In the genomic region with DNA sequence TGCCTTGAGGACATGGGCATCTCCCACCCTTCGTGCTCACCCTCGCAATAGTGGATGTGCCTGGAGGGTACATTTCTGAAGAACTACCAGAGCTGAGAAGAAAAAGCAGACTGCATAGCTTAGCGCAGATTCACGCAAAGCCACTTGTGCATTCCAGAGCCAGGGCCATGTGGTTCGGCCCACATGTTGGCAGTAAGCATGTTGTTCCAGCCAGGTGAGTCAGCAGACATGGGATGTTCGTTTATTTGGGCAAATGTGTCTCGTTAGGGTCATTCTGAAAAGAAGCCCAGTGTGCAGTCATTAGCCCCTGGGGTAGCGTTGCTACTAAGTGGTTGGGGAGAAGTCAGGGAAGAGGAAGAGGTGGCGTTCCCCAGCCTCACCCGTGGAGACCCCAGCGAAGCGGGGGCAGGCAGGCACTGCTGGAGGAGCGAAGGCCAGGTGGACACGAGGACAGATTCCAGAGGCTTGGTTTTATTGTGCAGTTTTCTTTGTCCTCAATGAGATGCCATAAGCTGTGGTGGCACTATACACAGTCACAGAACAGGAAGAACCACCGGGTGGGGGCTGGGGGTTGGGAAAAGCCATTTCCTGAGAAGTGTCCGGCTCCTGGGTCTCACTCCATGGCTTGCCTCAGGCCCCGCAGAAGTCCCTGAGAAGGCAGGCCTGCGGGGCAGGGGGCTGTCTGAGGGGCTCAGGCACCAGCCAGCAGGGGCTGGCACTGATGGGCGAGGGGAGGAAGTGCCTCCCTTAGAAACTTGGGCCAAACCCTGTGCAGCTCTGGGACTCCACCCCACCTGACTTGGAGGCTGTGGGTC, we compare ENCODE assay signal across 9 cellular contexts. TPM values are rescaled to one million over a fixed set of nuclear protein-coding genes. Genes with fewer than 3 reads are reported as not detected.
DNase-seq lines count a peak whose midpoint lies in the region; ATAC-seq and TF ChIP-seq lines count a peak whose summit lies in the region.
"Had no signal": no experiment of that assay in that cellular context is flagged by ENCODE, and none has a peak within 500 bp of the region (broad histone marks: within the 10 kb centered on the region; RNA-seq: fewer than 3 reads in every experiment).

No MANE protein-coding gene starts in this region.

- DNase-seq in HPDE6-E6E7 (ENCODE audit: extremely low spot score): peak; percentile 80
- DNase-seq in astrocyte of the spinal cord (ENCODE audit: low read depth, low spot score): peak; percentile 85
- DNase-seq in inferior parietal cortex (ENCODE audit: extremely low spot score): peak; percentile 38
- DNase-seq in vagina (ENCODE audit: extremely low spot score in 2 of 2): no peak
- no peak for DNase-seq in right cardiac atrium
- DNase-seq in SIG-M5 treated with dmso at 0.1 percent for 504 hours (lab: John Stamatoyannopoulos, UW; ENCODE audit: unreplicated experiment): no peak
- no peak for DNase-seq in NCI-H774 (lab: John Stamatoyannopoulos, UW)
- DNase-seq: activated CD8-positive, alpha-beta memory T cell treated with anti-CD3 and anti-CD28 coated beads, Interleukin-2, amount 50 U/mL, for 48 hours; stomach had no signal

- TF ChIP-seq POLR2A in vagina (IDR thresholded peaks at IDR 0.05): no peak

- H3K9me3 ChIP-seq in vagina (no peaks in the 10 kb centered on the region), right cardiac atrium (ENCODE audit: control insufficient read depth, low read length) (no peaks in the 10 kb centered on the region)
- H3K9me3 ChIP-seq: stomach had no signal

- intact Hi-C loops in vagina (cut with DNase I) (no loop called here), right cardiac atrium (cut with DNase I) (no loop called here)

- ATAC-seq in right cardiac atrium: no peak

- no peak for TF ChIP-seq CTCF in astrocyte of the spinal cord (IDR thresholded peaks at IDR 0.05; ENCODE audit: low read depth, low read length)
- no peak for TF ChIP-seq CTCF in vagina (IDR thresholded peaks at IDR 0.05)

- H3K36me3 ChIP-seq in vagina: no peaks in the 10 kb centered on the region

- WGBS in right cardiac atrium: 74% methylated on average over 19 of the region's 19 CpGs

- in situ Hi-C loops in astrocyte of the spinal cord (cut with HindIII; ENCODE audit: low sequenced_read_pairs): no loop called here

- H3K4me3 ChIP-seq in astrocyte of the spinal cord (ENCODE audit: low read depth, low read length) (no peak overlapping the region), vagina (no peak overlapping the region), right cardiac atrium (ENCODE audit: low read length) (no peak overlapping the region)
- H3K4me3 ChIP-seq: stomach had no signal

- H3K27ac ChIP-seq in vagina (peak overlapping the region; percentile 43), right cardiac atrium (ENCODE audit: low read length) (no peak overlapping the region)

- H3K4me1 ChIP-seq in vagina (peaks cover 45% of the 10 kb centered on the region), right cardiac atrium (ENCODE audit: control insufficient read depth, insufficient read depth, low read length) (no peaks in the 10 kb centered on the region)

- H3K27me3 ChIP-seq in vagina: no peaks in the 10 kb centered on the region
- no peaks in the 10 kb centered on the region for H3K27me3 ChIP-seq in right cardiac atrium (ENCODE audit: control insufficient read depth, insufficient read depth)

RNA-seq across cellular contexts. Expression of gene THY1, which starts 5.0 kb away (rescaled TPM):
- total RNA-seq in vagina: 48.9 TPM
- total RNA-seq in right cardiac atrium: 1 to 10 TPM in 3 of 4 donors, under 1 TPM in 1; 0.74 to 2.9 (median 1.8) TPM
- 4.3 TPM for polyA plus RNA-seq in right cardiac atrium

RNA-seq across cellular contexts. Expression of gene USP2, which starts 36.4 kb away (rescaled TPM):
- total RNA-seq in vagina: 2.5 TPM
- 10 to 100 TPM; 57.3 to 98.4 (median 95.7) TPM for total RNA-seq in right cardiac atrium
- polyA plus RNA-seq in right cardiac atrium: 57.1 TPM

Comparison
In these comparisons a context has a peak if more than half of its experiments do, and no peak if none do; other contexts are left out.
1. DNase-seq: peak in HPDE6-E6E7 (single experiment), astrocyte of the spinal cord (single experiment) and inferior parietal cortex (single experiment); none in vagina (0 of 2), right cardiac atrium (0 of 3), SIG-M5 treated with dmso at 0.1 percent for 504 hours (single experiment) and NCI-H774 (single experiment).
2. RNA of gene THY1, which starts 5.0 kb away (total RNA-seq): 48.9 TPM in vagina (single experiment); 0.74 to 2.9 TPM in right cardiac atrium; every median in the first group is over 10 times any median in the second.
3. RNA of gene USP2, which starts 36.4 kb away (total RNA-seq): 57.3 to 98.4 TPM in right cardiac atrium; 2.5 TPM in vagina (single experiment); every median in the first group is over 10 times any median in the second.